10 cellular contexts compared by ENCODE assay signal in genomic region chr4:183657564-183657963, GRCh38. TPM values are rescaled to one million over a fixed set of nuclear protein-coding genes. Genes with fewer than 3 reads are reported as not detected.
DNase-seq lines count a peak whose midpoint lies in the region; ATAC-seq, FAIRE-seq and TF ChIP-seq lines count a peak whose summit lies in the region.
"Had no signal": no experiment of that assay in that cellular context is flagged by ENCODE, and none has a peak within 500 bp of the region (broad histone marks: within the 10 kb centered on the region; RNA-seq: fewer than 3 reads in every experiment).

No MANE protein-coding gene starts in this region.

- H3K4me1 ChIP-seq in heart right ventricle (peaks cover 3 to 33% (median 22%) of the 10 kb centered on the region in 9 donors), right atrium auricular region (peaks cover 0 to 26% of the 10 kb centered on the region in 2 donors), iPS-20b (ENCODE audit: insufficient read depth, low read length) (no peaks in the 10 kb centered on the region; the same call in 1 of the 2 replicates), tibial nerve (peaks cover 0 to 42% (median 16%) of the 10 kb centered on the region in 4 donors)

- H3K9me3 Mint-ChIP-seq in activated B cell treated with CpG ODN at 0.5 μM for 24 hours, result no peaks in the 10 kb centered on the region

- TF ChIP-seq CTCF in heart right ventricle (IDR thresholded peaks at IDR 0.05) (no peak), right atrium auricular region (IDR thresholded peaks at IDR 0.05) (no peak), activated B cell treated with CpG ODN at 0.5 μM for 24 hours (IDR thresholded peaks at IDR 0.05) (no peak), tibial nerve (IDR thresholded peaks at IDR 0.05) (no peak), D721Med (IDR thresholded peaks at IDR 0.05; ENCODE audit: insufficient read depth, missing control alignments) (no peak)

- peaks cover 28% of the 10 kb centered on the region for H3K4me1 Mint-ChIP-seq in activated B cell treated with CpG ODN at 0.5 μM for 24 hours

- H3K9me3 ChIP-seq in heart right ventricle, result no peaks in the 10 kb centered on the region
- no peaks in the 10 kb centered on the region for H3K9me3 ChIP-seq in right atrium auricular region
- no peaks in the 10 kb centered on the region for H3K9me3 ChIP-seq in iPS-20b (ENCODE audit: insufficient read depth, low read depth, low read length)
- no peaks in the 10 kb centered on the region for H3K9me3 ChIP-seq in tibial nerve

- intact Hi-C loops in heart right ventricle (cut with DNase I) (loop anchor here in 8 of 10 donors (2.0 to 10.0 kb wide), 4 partner anchors 153 to 183 kb away; partner anchors contain the start of gene ING2 (in 1 of the 8)), activated B cell treated with CpG ODN at 0.5 μM for 24 hours (cut with micrococcal nuclease) (loop anchor here (5.0 kb wide), 2 partner anchors 990 to 1485 kb away; partner anchors contain the start of genes CASP3, PRIMPOL and SLC25A4)

- DNase-seq in heart right ventricle (no peak), right atrium auricular region (ENCODE audit: low spot score) (no peak), activated B cell treated with CpG ODN at 0.5 μM for 24 hours (no peak), tibial nerve (ENCODE audit: low spot score in 2 of 2) (no peak), D721Med (ENCODE audit: insufficient read length, low spot score) (no peak), GM19239 (ENCODE audit: insufficient read length, low spot score) (no peak)
- DNase-seq: DMS79; NK-92 treated with Interleukin-12 subunit alpha and Interleukin-12 subunit beta, amount 100 ng/mL, for 24 hours had no signal

- TF ChIP-seq POLR2A in tibial nerve (IDR thresholded peaks at IDR 0.05), result no peak

- FAIRE-seq in D721Med (lab: Jason Lieb, UNC), result no peak
- FAIRE-seq in GM19239 (lab: Jason Lieb, UNC), result no peak

- TF ChIP-seq EP300 in tibial nerve (IDR thresholded peaks at IDR 0.05), result no peak

- peak overlapping the region in 6 of 10 donors; percentile 74 to 98 (median 88) for H3K4me3 ChIP-seq in heart right ventricle
- H3K4me3 ChIP-seq in right atrium auricular region, result peak overlapping the region in 1 of 2 donors; percentile 83
- peak overlapping the region; percentile 97 for H3K4me3 ChIP-seq in iPS-20b (ENCODE audit: low read length)
- peak overlapping the region in 3 of 4 donors; percentile 79 to 93 (median 85) for H3K4me3 ChIP-seq in tibial nerve

- CTCF ChIA-PET in activated B cell treated with CpG ODN at 0.5 μM for 24 hours (lab: Charles Lee), result no interaction called here

- no peaks in the 10 kb centered on the region for H3K27me3 ChIP-seq in heart right ventricle
- no peaks in the 10 kb centered on the region for H3K27me3 ChIP-seq in right atrium auricular region
- no peaks in the 10 kb centered on the region for H3K27me3 ChIP-seq in iPS-20b (ENCODE audit: insufficient read depth, low read length)
- H3K27me3 ChIP-seq in tibial nerve, result no peaks in the 10 kb centered on the region

- peak overlapping the region; percentile 93 for H3K4me3 Mint-ChIP-seq in activated B cell treated with CpG ODN at 0.5 μM for 24 hours

- no peak overlapping the region for H3K27ac ChIP-seq in heart right ventricle
- H3K27ac ChIP-seq in right atrium auricular region, result no peak overlapping the region
- H3K27ac ChIP-seq in iPS-20b (ENCODE audit: low read length), result no peak overlapping the region
- H3K27ac ChIP-seq in tibial nerve, result peak overlapping the region in 2 of 4 donors; percentile 12 to 97

- ATAC-seq in heart right ventricle (no peak), activated B cell treated with CpG ODN at 0.5 μM for 24 hours (ENCODE audit: low read depth) (no peak), HG03565 (IDR thresholded peaks at IDR 0.05; ENCODE audit: unreplicated experiment) (no peak)

- peak overlapping the region; percentile 76; the same call in 1 of the 2 replicates for H3K9ac ChIP-seq in iPS-20b (ENCODE audit: low read depth, low read length)

- POLR2A ChIA-PET in activated B cell treated with CpG ODN at 0.5 μM for 24 hours (lab: Charles Lee), result interaction anchor here (1.0 kb wide), 1 partner anchor 154 kb away, joined by 3 read pairs; no protein-coding TSS in a partner anchor

- 62 to 72% methylated on average over 3 of the region's 3 CpGs for WGBS in heart right ventricle, 2 donors
- 66 to 68% methylated on average over 3 of the region's 3 CpGs for WGBS in tibial nerve, 2 donors

- H3K27me3 Mint-ChIP-seq in activated B cell treated with CpG ODN at 0.5 μM for 24 hours, result no peaks in the 10 kb centered on the region

- peaks cover 0 to 44% (median 5%) of the 10 kb centered on the region in 9 donors for H3K36me3 ChIP-seq in heart right ventricle
- H3K36me3 ChIP-seq in right atrium auricular region, result peaks cover 11% of the 10 kb centered on the region
- H3K36me3 ChIP-seq in iPS-20b (ENCODE audit: insufficient read depth, low read depth, low read length), result peaks cover 15% of the 10 kb centered on the region; the same call in 1 of the 2 replicates
- peaks cover 0 to 32% (median 0%) of the 10 kb centered on the region in 3 donors for H3K36me3 ChIP-seq in tibial nerve

- no peak overlapping the region for H3K27ac Mint-ChIP-seq in activated B cell treated with CpG ODN at 0.5 μM for 24 hours

- peaks cover 26% of the 10 kb centered on the region for H3K36me3 Mint-ChIP-seq in activated B cell treated with CpG ODN at 0.5 μM for 24 hours (ENCODE audit: low read depth)

RNA-seq across cellular contexts. Expression of gene RWDD4, which starts 1.4 kb away (rescaled TPM):
- total RNA-seq in heart right ventricle (10 to 100 TPM; 13.7 to 17.8 (median 15.2) TPM), right atrium auricular region (10 to 100 TPM; 15.3 to 24.9 TPM), activated B cell treated with CpG ODN at 0.5 μM for 24 hours (14.6 and 15.4 TPM in 2 replicates), tibial nerve (10 to 100 TPM; 19.8 to 24.9 (median 24.8) TPM)
- polyA plus RNA-seq in heart right ventricle, result 10 to 100 TPM in 1 of 2 donors, 1 to 10 TPM in 1; 6.9 to 12.9 TPM

RNA-seq across cellular contexts. Expression of gene TRAPPC11, which starts 1.5 kb away (rescaled TPM):
- total RNA-seq in heart right ventricle, result 10 to 100 TPM; 15.3 to 24.1 (median 19.6) TPM
- 10 to 100 TPM in 1 of 2 donors, 1 to 10 TPM in 1; 8.0 to 17.3 TPM for polyA plus RNA-seq in heart right ventricle
- 10 to 100 TPM; 22.2 to 31.0 TPM for total RNA-seq in right atrium auricular region
- total RNA-seq in activated B cell treated with CpG ODN at 0.5 μM for 24 hours, result 42.9 and 45.2 TPM in 2 replicates
- 10 to 100 TPM; 67.8 to 99.4 (median 83.9) TPM for total RNA-seq in tibial nerve
